Comparison of ENCODE assay signal across 2 cellular contexts in the genomic region with DNA sequence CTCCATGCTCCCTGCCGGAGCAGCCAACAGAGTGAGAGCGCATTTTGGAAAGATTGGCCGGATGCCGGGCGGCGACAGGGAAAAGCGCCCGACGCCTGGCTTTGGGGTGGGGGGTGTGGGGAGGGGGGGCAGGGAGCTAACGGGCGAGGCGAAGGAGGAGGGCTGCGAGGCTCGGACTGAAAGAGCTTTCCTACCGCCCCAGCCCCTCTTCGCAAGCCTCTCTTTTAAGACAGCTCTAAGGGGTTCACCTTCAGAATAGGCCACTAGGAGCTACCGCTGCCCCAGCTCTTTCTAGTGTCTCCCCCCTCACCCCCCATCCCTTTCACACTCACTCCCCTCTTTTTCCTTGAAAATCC.
TF ChIP-seq lines count a peak whose summit lies in the region.

No MANE protein-coding gene starts in this region.

TF ChIP-seq in H1, 55 proteins besides CTCF, POLR2A, EP300 and RAD21:
- TF ChIP-seq, protein P1, sequence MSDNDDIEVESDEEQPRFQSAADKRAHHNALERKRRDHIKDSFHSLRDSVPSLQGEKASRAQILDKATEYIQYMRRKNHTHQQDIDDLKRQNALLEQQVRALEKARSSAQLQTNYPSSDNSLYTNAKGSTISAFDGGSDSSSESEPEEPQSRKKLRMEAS (IDR thresholded peaks at IDR 0.05), result 0 out of 2 replicates have a peak, but pooled peaks have one; percentile 1
- TF ChIP-seq TEAD4 (IDR thresholded peaks at IDR 0.05; ENCODE audit: low read depth, low read length), result no peak
TF ChIP-seq in H1: peak in this region for 1.

TF ChIP-seq in neural cell, 6 proteins besides CTCF, POLR2A, EP300 and RAD21 (continued from another document):
- TF ChIP-seq, protein P2, sequence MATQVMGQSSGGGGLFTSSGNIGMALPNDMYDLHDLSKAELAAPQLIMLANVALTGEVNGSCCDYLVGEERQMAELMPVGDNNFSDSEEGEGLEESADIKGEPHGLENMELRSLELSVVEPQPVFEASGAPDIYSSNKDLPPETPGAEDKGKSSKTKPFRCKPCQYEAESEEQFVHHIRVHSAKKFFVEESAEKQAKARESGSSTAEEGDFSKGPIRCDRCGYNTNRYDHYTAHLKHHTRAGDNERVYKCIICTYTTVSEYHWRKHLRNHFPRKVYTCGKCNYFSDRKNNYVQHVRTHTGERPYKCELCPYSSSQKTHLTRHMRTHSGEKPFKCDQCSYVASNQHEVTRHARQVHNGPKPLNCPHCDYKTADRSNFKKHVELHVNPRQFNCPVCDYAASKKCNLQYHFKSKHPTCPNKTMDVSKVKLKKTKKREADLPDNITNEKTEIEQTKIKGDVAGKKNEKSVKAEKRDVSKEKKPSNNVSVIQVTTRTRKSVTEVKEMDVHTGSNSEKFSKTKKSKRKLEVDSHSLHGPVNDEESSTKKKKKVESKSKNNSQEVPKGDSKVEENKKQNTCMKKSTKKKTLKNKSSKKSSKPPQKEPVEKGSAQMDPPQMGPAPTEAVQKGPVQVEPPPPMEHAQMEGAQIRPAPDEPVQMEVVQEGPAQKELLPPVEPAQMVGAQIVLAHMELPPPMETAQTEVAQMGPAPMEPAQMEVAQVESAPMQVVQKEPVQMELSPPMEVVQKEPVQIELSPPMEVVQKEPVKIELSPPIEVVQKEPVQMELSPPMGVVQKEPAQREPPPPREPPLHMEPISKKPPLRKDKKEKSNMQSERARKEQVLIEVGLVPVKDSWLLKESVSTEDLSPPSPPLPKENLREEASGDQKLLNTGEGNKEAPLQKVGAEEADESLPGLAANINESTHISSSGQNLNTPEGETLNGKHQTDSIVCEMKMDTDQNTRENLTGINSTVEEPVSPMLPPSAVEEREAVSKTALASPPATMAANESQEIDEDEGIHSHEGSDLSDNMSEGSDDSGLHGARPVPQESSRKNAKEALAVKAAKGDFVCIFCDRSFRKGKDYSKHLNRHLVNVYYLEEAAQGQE (IDR thresholded peaks at IDR 0.05; ENCODE audit: borderline replicate concordance), result no peak
- no peak for TF ChIP-seq TAF1 (IDR thresholded peaks at IDR 0.05; ENCODE audit: low read depth)
